ENCODE assay signal across 4 cellular contexts in genomic region chrY:24824184-24824879, GRCh38. TPM values are rescaled to one million over a fixed set of nuclear protein-coding genes. Genes with fewer than 3 reads are reported as not detected.
"Had no signal": no experiment of that assay in that cellular context is flagged by ENCODE, and none has a peak within 500 bp of the region (broad histone marks: within the 10 kb centered on the region; RNA-seq: fewer than 3 reads in every experiment).

No MANE protein-coding gene starts in this region.

RNA-seq across cellular contexts. Expression of gene DAZ4, which starts 9.4 kb away (rescaled TPM):
- total RNA-seq: LHCN-M2, M059J, MCF 10A, NCI-H460 had no signal

RNA-seq across cellular contexts. Expression of gene DAZ3, which starts 11.1 kb away (rescaled TPM):
- total RNA-seq: LHCN-M2, M059J, MCF 10A, NCI-H460 had no signal
